28 cellular contexts compared by ENCODE assay signal in the genomic region with DNA sequence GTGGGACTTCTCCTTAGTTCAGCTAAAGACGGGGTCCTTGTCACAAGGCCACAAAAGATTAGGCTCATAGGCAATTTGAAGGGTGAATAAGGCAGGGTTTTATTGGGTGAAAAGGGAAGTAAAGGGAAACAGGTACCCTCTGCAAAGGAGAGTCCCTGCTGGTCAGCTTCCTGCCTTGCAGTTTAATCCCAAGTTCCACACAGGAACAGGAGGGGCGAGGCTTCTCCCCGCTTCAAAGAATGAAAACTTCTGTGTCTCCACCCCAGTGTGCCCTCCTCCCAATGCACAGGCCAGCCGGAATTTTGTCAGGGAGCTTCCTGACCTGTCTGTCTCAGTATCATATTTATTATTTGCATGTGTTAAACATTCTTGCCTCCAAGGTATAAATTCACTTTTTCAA. TPM values are rescaled to one million over a fixed set of nuclear protein-coding genes. Genes with fewer than 3 reads are reported as not detected.
DNase-seq lines count a peak whose midpoint lies in the region; TF ChIP-seq lines count a peak whose summit lies in the region.
"Had no signal": no experiment of that assay in that cellular context is flagged by ENCODE, and none has a peak within 500 bp of the region (broad histone marks: within the 10 kb centered on the region; RNA-seq: fewer than 3 reads in every experiment).

No MANE protein-coding gene starts in this region.

- H3K4me3 ChIP-seq in CD4-positive, alpha-beta memory T cell (ENCODE audit: low read length in 2 of 2), result no peak overlapping the region
- H3K4me3 ChIP-seq in HAP-1, result no peak overlapping the region
- no peak overlapping the region for H3K4me3 ChIP-seq in Karpas-422 (ENCODE audit: low read length)
- H3K4me3 ChIP-seq: BLaER1 treated with 17β-estradiol and CSF1 and Interleukin-3, amounts not matched to agents 10 nM and 100 nM; GM12878; PC-9; SJSA1 had no signal

- no peaks in the 10 kb centered on the region for H3K27me3 Mint-ChIP-seq in CD4-positive, alpha-beta memory T cell
- H3K27me3 Mint-ChIP-seq in endothelial cell (ENCODE audit: unreplicated experiment) (no peaks in the 10 kb centered on the region), nephron progenitor cell (ENCODE audit: low read depth, poor library complexity) (no peaks in the 10 kb centered on the region)
- H3K27me3 Mint-ChIP-seq: CD4-positive, alpha-beta T cell had no signal

- H2AFZ ChIP-seq in Karpas-422 (ENCODE audit: low read length), result no peak overlapping the region
- H2AFZ ChIP-seq: PC-9 had no signal

- H3K36me3 Mint-ChIP-seq in CD4-positive, alpha-beta memory T cell, result no peaks in the 10 kb centered on the region
- H3K36me3 Mint-ChIP-seq in endothelial cell (ENCODE audit: low read depth, unreplicated experiment), result no peaks in the 10 kb centered on the region
- H3K36me3 Mint-ChIP-seq in nephron progenitor cell (ENCODE audit: low read depth), result no peaks in the 10 kb centered on the region

- H3K36me3 ChIP-seq in CD4-positive, alpha-beta memory T cell (ENCODE audit: insufficient read depth, low read length), result no peaks in the 10 kb centered on the region
- H3K36me3 ChIP-seq in HAP-1 (replicated peaks) (no peaks in the 10 kb centered on the region), Karpas-422 (ENCODE audit: insufficient read depth, low read length) (no peaks in the 10 kb centered on the region)
- H3K36me3 ChIP-seq: BLaER1 treated with 17β-estradiol and CSF1 and Interleukin-3, amounts not matched to agents 10 nM and 100 nM; SJSA1 had no signal

- in situ Hi-C loops in HAP-1 (cut with MboI; ENCODE audit: low sequenced_read_pairs), result no loop called here

- no peaks in the 10 kb centered on the region for H3K79me2 ChIP-seq in Karpas-422 (ENCODE audit: low read length)

- H3K9me2 ChIP-seq in Karpas-422 (replicated peaks; ENCODE audit: insufficient read depth, low read length), result no peaks in the 10 kb centered on the region

- H3K4me3 Mint-ChIP-seq in CD4-positive, alpha-beta memory T cell, result no peak overlapping the region
- H3K4me3 Mint-ChIP-seq in endothelial cell (ENCODE audit: unreplicated experiment) (no peak overlapping the region), nephron progenitor cell (no peak overlapping the region)
- H3K4me3 Mint-ChIP-seq: CD4-positive, alpha-beta T cell had no signal

- H3K27ac ChIP-seq in CD4-positive, alpha-beta memory T cell (ENCODE audit: low read depth, low read length), result no peak overlapping the region
- no peak overlapping the region for H3K27ac ChIP-seq in Karpas-422 (ENCODE audit: low read length)
- H3K27ac ChIP-seq: BLaER1 treated with 17β-estradiol and CSF1 and Interleukin-3, amounts not matched to agents 10 nM and 100 nM; PC-9; SJSA1 had no signal

- DNase-seq in CD4-positive, alpha-beta memory T cell, result no peak
- peak; percentile 73 to 77 for DNase-seq in HAP-1 (ENCODE audit: low spot score in 2 of 2)
- peak; percentile 5 for DNase-seq in endothelial cell (ENCODE audit: low spot score)
- peak; percentile 3 for DNase-seq in nephron progenitor cell
- DNase-seq in activated CD4-positive, alpha-beta T cell treated with anti-CD3 and anti-CD28 coated beads, Interleukin-2, amount 50 U/mL, for 1 hour, result no peak
- DNase-seq in Karpas-422, result no peak
- DNase-seq in NOMO-1 treated with dmso at 0.1 percent for 144 hours (lab: John Stamatoyannopoulos, UW; ENCODE audit: unreplicated experiment), result no peak
- DNase-seq: AML-193; CD4-positive, alpha-beta T cell; COR-L47; DMS53; NCI-H1105 treated with DMSO at 0.1 percent for 48 hours; NCI-H146; NCI-H1930; NCI-H446; NCI-H524 treated with DMSO at 0.1 percent for 48 hours; NCI-H774; NK-92 treated with Interleukin-12 subunit alpha and Interleukin-12 subunit beta, amount 100 ng/mL, for 24 hours; PC-9 had no signal

- peak overlapping the region in 4 of 7 donors; percentile 10 to 53 (median 34) for H3K27ac Mint-ChIP-seq in CD4-positive, alpha-beta memory T cell
- no peak overlapping the region for H3K27ac Mint-ChIP-seq in endothelial cell (ENCODE audit: unreplicated experiment)
- H3K27ac Mint-ChIP-seq in nephron progenitor cell, result no peak overlapping the region
- H3K27ac Mint-ChIP-seq: CD4-positive, alpha-beta T cell had no signal

- H3K4me1 Mint-ChIP-seq in CD4-positive, alpha-beta memory T cell, result peaks cover 15 to 22% (median 19%) of the 10 kb centered on the region in 4 donors
- peaks cover 4% of the 10 kb centered on the region for H3K4me1 Mint-ChIP-seq in endothelial cell (ENCODE audit: unreplicated experiment)
- peaks cover 17% of the 10 kb centered on the region for H3K4me1 Mint-ChIP-seq in nephron progenitor cell

- H3K4me1 ChIP-seq in CD4-positive, alpha-beta memory T cell (ENCODE audit: insufficient read depth, low read length), result peaks cover 11% of the 10 kb centered on the region
- H3K4me1 ChIP-seq in HAP-1, result peaks cover 17% of the 10 kb centered on the region
- H3K4me1 ChIP-seq in Karpas-422 (ENCODE audit: low read length), result no peaks in the 10 kb centered on the region
- H3K4me1 ChIP-seq: BLaER1 treated with 17β-estradiol and CSF1 and Interleukin-3, amounts not matched to agents 10 nM and 100 nM; SJSA1 had no signal

- intact Hi-C loops in CD4-positive, alpha-beta memory T cell (cut with micrococcal nuclease), result no loop called here

- no peaks in the 10 kb centered on the region for H3K9me3 Mint-ChIP-seq in CD4-positive, alpha-beta memory T cell
- H3K9me3 Mint-ChIP-seq in endothelial cell (ENCODE audit: unreplicated experiment) (no peaks in the 10 kb centered on the region), nephron progenitor cell (peaks cover 21% of the 10 kb centered on the region)
- H3K9me3 Mint-ChIP-seq: CD4-positive, alpha-beta T cell had no signal

- H3K9ac ChIP-seq in Karpas-422 (ENCODE audit: low read length), result no peak overlapping the region
- H3K9ac ChIP-seq: BLaER1 treated with 17β-estradiol and CSF1 and Interleukin-3, amounts not matched to agents 10 nM and 100 nM had no signal

- TF ChIP-seq CTCF in endothelial cell (IDR thresholded peaks at IDR 0.05; ENCODE audit: unreplicated experiment) (no peak), nephron progenitor cell (IDR thresholded peaks at IDR 0.05) (no peak)

- no peak overlapping the region for H3K4me2 ChIP-seq in Karpas-422 (ENCODE audit: low read depth, low read length, poor library complexity, severe bottlenecking)
- H3K4me2 ChIP-seq: BLaER1 treated with 17β-estradiol and CSF1 and Interleukin-3, amounts not matched to agents 10 nM and 100 nM; PC-9 had no signal

- H3K9me3 ChIP-seq in CD4-positive, alpha-beta memory T cell (ENCODE audit: control insufficient read depth in 1 of 2, low read length in 2 of 2), result no peaks in the 10 kb centered on the region
- H3K9me3 ChIP-seq in HAP-1, result no peaks in the 10 kb centered on the region
- peaks cover 18% of the 10 kb centered on the region for H3K9me3 ChIP-seq in Karpas-422 (ENCODE audit: low read length)
- H3K9me3 ChIP-seq: SJSA1 had no signal

- POLR2A ChIA-PET in CD4-positive, alpha-beta memory T cell (lab: Charles Lee; ENCODE audit: partially characterized antibody), result no interaction called here

- CTCF ChIA-PET in CD4-positive, alpha-beta memory T cell (lab: Charles Lee; ENCODE audit: partially characterized antibody), result interaction anchor here (1.5 kb wide), 1 partner anchor 83 kb away, joined by 5 read pairs; no protein-coding TSS in a partner anchor

- H3K27me3 ChIP-seq in CD4-positive, alpha-beta memory T cell (ENCODE audit: insufficient read depth, low read length), result no peaks in the 10 kb centered on the region
- H3K27me3 ChIP-seq in HAP-1 (ENCODE audit: low read depth) (no peaks in the 10 kb centered on the region), Karpas-422 (ENCODE audit: low read length) (no peaks in the 10 kb centered on the region)
- H3K27me3 ChIP-seq: SJSA1 had no signal

- H4K20me1 ChIP-seq in Karpas-422 (ENCODE audit: insufficient read depth, low read depth, low read length), result no peaks in the 10 kb centered on the region

RNA-seq across cellular contexts. Expression of a gene that starts 37.1 kb away (rescaled TPM):
- total RNA-seq in CD4-positive, alpha-beta memory T cell, result 100 to 1,000 TPM; 147 to 169 TPM
- polyA plus RNA-seq in CD4-positive, alpha-beta memory T cell, result 1,000 to 10,000 TPM in 1 of 2 donors, 100 to 1,000 TPM in 1; 470 to 1,016 TPM
- 97.7 TPM for total RNA-seq in endothelial cell (ENCODE audit: unreplicated experiment)
- total RNA-seq in Karpas-422 (2014; rRNA removed; shearing (Covaris generic); ENCODE audit: low replicate concordance), result not detected in 2 replicates
- total RNA-seq: A172, Daoy, HepG2, LHCN-M2, MCF 10A, PC-9, SJSA1 had no signal
- polyA plus RNA-seq: AG04450, HepG2 had no signal

Comparison
In these comparisons a context has a peak if more than half of its experiments do, and no peak if none do; other contexts are left out.
1. DNase-seq: peak in HAP-1 (2 of 2), endothelial cell (single experiment) and nephron progenitor cell (single experiment); none in CD4-positive, alpha-beta memory T cell (0 of 5), activated CD4-positive, alpha-beta T cell treated with anti-CD3 and anti-CD28 coated beads, Interleukin-2, amount 50 U/mL, for 1 hour (single experiment), Karpas-422 (single experiment) and NOMO-1 treated with dmso at 0.1 percent for 144 hours (single experiment).
2. H3K27ac Mint-ChIP-seq: peak in CD4-positive, alpha-beta memory T cell (4 of 7); none in endothelial cell (single experiment) and nephron progenitor cell (single experiment).
3. RNA of a gene that starts 37.1 kb away (total RNA-seq): 147 to 169 TPM in CD4-positive, alpha-beta memory T cell and 97.7 TPM in endothelial cell (single experiment); not detected in Karpas-422; every median in the first group is over 10 times any median in the second.